9 cellular contexts compared by ENCODE assay signal in the genomic region with DNA sequence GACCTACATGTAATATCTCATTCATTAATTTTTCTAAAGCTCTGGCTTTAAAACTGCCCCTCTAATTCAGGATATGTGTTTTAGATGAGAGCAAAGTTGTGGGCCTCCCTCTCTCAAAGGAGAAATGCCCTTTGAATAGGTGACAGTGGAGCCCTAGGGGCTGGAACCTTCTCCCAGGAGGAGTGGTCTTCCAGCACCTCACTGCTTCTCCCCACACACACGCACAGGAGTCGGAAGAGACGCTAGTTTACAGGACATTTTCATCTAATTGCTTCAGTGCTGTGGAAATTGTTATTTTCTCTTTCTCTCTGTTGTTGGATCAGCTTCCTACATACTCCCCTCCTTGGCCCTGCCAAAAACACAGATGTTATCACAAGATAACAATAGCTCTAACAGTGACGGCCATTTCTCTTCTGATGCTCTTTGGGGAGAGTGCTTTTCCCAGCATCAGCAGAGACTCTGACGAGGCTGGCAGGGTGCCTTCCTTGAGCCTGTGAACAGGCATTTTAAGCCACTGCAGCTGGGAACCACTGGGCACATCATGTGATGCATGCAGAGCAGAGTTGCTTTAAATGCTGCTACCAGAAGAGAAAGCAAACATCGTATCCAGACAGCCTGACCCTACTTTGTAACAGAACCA.
DNase-seq lines count a peak whose midpoint lies in the region; ATAC-seq and TF ChIP-seq lines count a peak whose summit lies in the region.
"Had no signal": no experiment of that assay in that cellular context is flagged by ENCODE, and none has a peak within 500 bp of the region (broad histone marks: within the 10 kb centered on the region; RNA-seq: fewer than 3 reads in every experiment).

No MANE protein-coding gene starts in this region.

- H3K27me3 Mint-ChIP-seq in brain: peaks cover 18% of the 10 kb centered on the region
- H3K27me3 Mint-ChIP-seq in HFFc6 (ENCODE audit: insufficient read depth): no peaks in the 10 kb centered on the region; the same call in 1 of the 2 replicates

- peak; percentile 53 for DNase-seq in MG63
- peak; percentile 85 to 88 for DNase-seq in hippocampal formation (lab: John Stamatoyannopoulos, UW)
- no peak for DNase-seq in HFFc6
- no peak for DNase-seq in DMS79 (lab: John Stamatoyannopoulos, UW)

- H3K4me1 ChIP-seq in skeletal muscle satellite cell (ENCODE audit: control insufficient read depth, insufficient read depth, low read length): peaks cover 26% of the 10 kb centered on the region

- H3K4me1 Mint-ChIP-seq in brain (peaks cover 75% of the 10 kb centered on the region), HFFc6 (ENCODE audit: low read depth) (no peaks in the 10 kb centered on the region)

- H3K36me3 Mint-ChIP-seq in brain: no peaks in the 10 kb centered on the region
- H3K36me3 Mint-ChIP-seq in HFFc6 (ENCODE audit: low read depth): no peaks in the 10 kb centered on the region

- TF ChIP-seq CTCF in brain (conservative IDR thresholded peaks at IDR 0.05): no peak
- TF ChIP-seq CTCF in HFFc6 (IDR thresholded peaks at IDR 0.05): no peak

- H3K27me3 ChIP-seq in MG63 (no peaks in the 10 kb centered on the region), skeletal muscle satellite cell (ENCODE audit: control insufficient read depth, insufficient read depth, low read length) (peaks cover 53% of the 10 kb centered on the region)

- H3K36me3 ChIP-seq in MG63 (no peaks in the 10 kb centered on the region), skeletal muscle satellite cell (ENCODE audit: insufficient read depth, low read length) (no peaks in the 10 kb centered on the region)

- H3K27ac Mint-ChIP-seq in brain: peak overlapping the region in 4 of 5 experiments; percentile 9 to 92 (median 84)
- H3K27ac Mint-ChIP-seq in HFFc6: no peak overlapping the region
- H3K27ac Mint-ChIP-seq: activated T-helper 17 cell treated with anti-CD3 and anti-CD28 coated beads, Interleukin-2, amount 50 U/mL, for 72 hours had no signal

- H3K4me3 ChIP-seq in MG63 (no peak overlapping the region), skeletal muscle satellite cell (ENCODE audit: low read length) (peak overlapping the region; percentile 3)

- H3K9me3 ChIP-seq in MG63: no peaks in the 10 kb centered on the region
- H3K9me3 ChIP-seq in skeletal muscle satellite cell (replicated peaks; ENCODE audit: low read length): no peaks in the 10 kb centered on the region

- H3K4me2 ChIP-seq in skeletal muscle satellite cell (ENCODE audit: low read length): peak overlapping the region; percentile 11

- H3K4me3 Mint-ChIP-seq in brain (peak overlapping the region; percentile 7 to 76 (median 63)), HFFc6 (no peak overlapping the region)
- H3K4me3 Mint-ChIP-seq: activated T-helper 17 cell treated with anti-CD3 and anti-CD28 coated beads, Interleukin-2, amount 50 U/mL, for 72 hours had no signal

- peaks cover 0 to 4% (median 0%) of the 10 kb centered on the region in 5 experiments for H3K9me3 Mint-ChIP-seq in brain
- H3K9me3 Mint-ChIP-seq in HFFc6: peaks cover 29% of the 10 kb centered on the region
- H3K9me3 Mint-ChIP-seq: activated T-helper 17 cell treated with anti-CD3 and anti-CD28 coated beads, Interleukin-2, amount 50 U/mL, for 72 hours had no signal

- H3K9ac ChIP-seq in skeletal muscle satellite cell (ENCODE audit: low read depth, low read length): no peak overlapping the region

- ATAC-seq in HG03196 (IDR thresholded peaks at IDR 0.05; ENCODE audit: unreplicated experiment): no peak
- ATAC-seq in HG02970 (IDR thresholded peaks at IDR 0.05; ENCODE audit: low FRiP score, unreplicated experiment): no peak
- ATAC-seq: activated T-helper 17 cell treated with anti-CD3 and anti-CD28 coated beads, Interleukin-2, amount 50 U/mL, for 72 hours had no signal

Comparison
In these comparisons a context has a peak if more than half of its experiments do, and no peak if none do; other contexts are left out.
1. DNase-seq: peak in MG63 (single experiment) and hippocampal formation (2 of 2); none in HFFc6 (single experiment) and DMS79 (single experiment).